In the genomic region with DNA sequence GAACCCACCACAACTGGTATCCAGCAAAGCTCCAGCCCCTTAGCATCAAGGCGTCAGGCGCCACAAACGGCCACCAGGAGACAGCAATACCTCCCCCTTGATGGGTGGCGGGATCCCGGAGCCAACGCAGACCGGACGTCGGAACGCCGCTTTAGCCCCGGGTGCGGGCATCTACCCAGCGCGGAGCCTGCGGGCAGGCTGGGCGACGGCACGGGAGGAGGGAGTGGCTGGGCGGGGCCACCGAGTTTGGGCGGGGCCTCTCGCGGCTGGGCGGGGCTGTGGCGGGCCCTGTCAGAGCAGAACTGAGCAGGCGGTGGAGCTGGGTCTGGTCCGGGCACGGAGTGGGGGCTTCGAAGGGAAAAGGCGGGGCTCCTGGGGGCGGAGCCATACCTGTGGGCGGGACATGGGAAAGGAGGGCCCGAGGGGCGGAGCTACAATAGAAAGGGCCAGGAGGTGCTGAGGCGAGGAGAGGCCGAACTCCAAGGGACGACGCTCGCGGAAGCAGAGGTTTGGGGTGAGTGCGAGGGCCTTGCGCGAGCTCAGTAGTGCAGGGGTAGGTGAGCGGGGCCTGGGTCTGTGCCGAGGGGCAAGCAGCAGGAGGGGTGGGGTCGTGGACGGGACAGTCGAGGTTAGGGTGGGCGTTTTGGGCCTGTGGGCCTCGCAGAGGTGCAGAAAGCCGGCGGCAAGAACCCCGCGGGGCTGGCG, we compare ENCODE assay signal across 8 cellular contexts. TPM values are rescaled to one million over a fixed set of nuclear protein-coding genes. Genes with fewer than 3 reads are reported as not detected.
A peak's percentile ranks its signal among the peaks of the same experiment; 100 is the strongest.
DNase-seq lines count a peak whose midpoint lies in the region; ATAC-seq and TF ChIP-seq lines count a peak whose summit lies in the region.

No MANE protein-coding gene starts in this region.

- H3K9me3 ChIP-seq in IMR-90 (ENCODE audit: control insufficient read depth, insufficient read depth, low read length) (no peaks in the 10 kb centered on the region), Panc1 (ENCODE audit: control insufficient read depth, insufficient read depth, low read depth, low read length) (no peaks in the 10 kb centered on the region), fibroblast of lung (ENCODE audit: control insufficient read depth, insufficient read depth, low read depth, low read length) (no peaks in the 10 kb centered on the region)

- H4K8ac ChIP-seq in IMR-90 (ENCODE audit: low read depth in 2 of 2, low read length in 2 of 2), result peak overlapping the region; percentile 55 to 88; a peak in 2 of 4 replicates

- H3K23ac ChIP-seq in IMR-90 (ENCODE audit: low read depth, low read length), result 0 out of 2 replicates have a peak overlapping the region, but pooled peaks have one; percentile 56

- H3K9ac ChIP-seq in IMR-90 (ENCODE audit: low read depth, low read length) (peak overlapping the region; percentile 75; the same call in 1 of the 2 replicates), fibroblast of lung (ENCODE audit: insufficient read depth, low read length) (no peak overlapping the region)

- POLR2A ChIA-PET in IMR-90 (lab: Charles Lee; ENCODE audit: unreplicated experiment), result no interaction called here
- POLR2A ChIA-PET in Panc1 (lab: Charles Lee), result interaction anchor here (0.6 kb wide), 1 partner anchor 173 kb away, joined by 3 read pairs; the partner anchor contains the start of gene SLC2A8

- peak; percentile 61 for ATAC-seq in GM21447 (IDR thresholded peaks at IDR 0.05; ENCODE audit: unreplicated experiment)
- ATAC-seq in IMR-90 (ENCODE audit: low read depth), result peak; percentile 72
- peak; percentile 85 for ATAC-seq in Panc1
- ATAC-seq in naive B cell (ENCODE audit: low read depth in 2 of 2), result peak; percentile 76 to 79

- peak; percentile 16; the same call in 1 of the 2 replicates for TF ChIP-seq RAD21 in IMR-90 (IDR thresholded peaks at IDR 0.05; ENCODE audit: low read length)

- peak overlapping the region; percentile 79 for H3K4me3 Mint-ChIP-seq in Calu3 (ENCODE audit: low read depth, unreplicated experiment)
- peak overlapping the region; percentile 81 to 96 (median 91) for H3K4me3 Mint-ChIP-seq in naive B cell

- H4K5ac ChIP-seq in IMR-90 (ENCODE audit: low read depth, low read length), result peak overlapping the region; percentile 77; the same call in 1 of the 2 replicates

- H3K27ac ChIP-seq in IMR-90 (ENCODE audit: insufficient read depth, low read length) (peak overlapping the region; percentile 63), Panc1 (ENCODE audit: low read length) (peak overlapping the region; percentile 57), fibroblast of lung (ENCODE audit: insufficient read depth, low read length) (no peak overlapping the region)

- H4K91ac ChIP-seq in IMR-90 (ENCODE audit: insufficient read depth, low read depth, low read length), result no peak overlapping the region

- CTCF ChIA-PET in Calu3 (lab: Charles Lee), result interaction anchor here (0.5 to 1.4 kb wide), 6 partner anchors 10 to 250 kb away, joined by 3 to 9 read pairs (median 6); partner anchors contain the start of gene SLC2A8
- CTCF ChIA-PET in IMR-90 (lab: Yijun Ruan, JAX), result interaction anchor here (1.0 to 1.3 kb wide), 2 partner anchors 9 to 173 kb away, joined by 4 to 6 read pairs; partner anchors contain the start of gene SLC2A8
- CTCF ChIA-PET in Panc1 (lab: Charles Lee), result interaction anchor here (0.7 to 0.9 kb wide), 2 partner anchors 13 to 105 kb away, joined by 3 to 5 read pairs; no protein-coding TSS in a partner anchor

- H2BK120ac ChIP-seq in IMR-90 (ENCODE audit: low read depth, low read length), result no peak overlapping the region

- no peak overlapping the region; the same call in 2 of the 3 replicates for H2BK15ac ChIP-seq in IMR-90 (ENCODE audit: low read depth, low read length)

- peak overlapping the region; percentile 66; the same call in 1 of the 2 replicates for H3K4ac ChIP-seq in IMR-90 (ENCODE audit: low read depth, low read length)

- DNase-seq in Calu3, result peak; percentile 78
- DNase-seq in IMR-90, result peak; percentile 69
- DNase-seq in Panc1 (ENCODE audit: low read depth, low spot score), result no peak
- peak; percentile 66 to 82 for DNase-seq in activated T-helper 1 cell treated with anti-CD3 and anti-CD28 coated beads, Interleukin-2, amount 50 U/mL, for 16 hours (ENCODE audit: low read depth in 1 of 2, low spot score in 1 of 2)
- peak; percentile 64 to 76 for DNase-seq in fibroblast of lung (ENCODE audit: low read depth in 2 of 2)
- DNase-seq in naive B cell, result peak; percentile 88
- DNase-seq in stimulated activated CD8-positive, alpha-beta memory T cell treated with anti-CD3 and anti-CD28 coated beads, Interleukin-7, amount 100 ng/mL, for 4 hours (ENCODE audit: low read depth in 2 of 2), result peak; percentile 77

- intact Hi-C loops in Calu3 (cut with micrococcal nuclease; ENCODE audit: unreplicated experiment) (no loop called here), IMR-90 (cut with micrococcal nuclease) (loop anchor here (10.0 kb wide), 1 partner anchor 200 kb away; the partner anchor contains the start of gene ZNF79), Panc1 (cut with micrococcal nuclease; ENCODE audit: unreplicated experiment) (no loop called here)

- 0 out of 2 replicates have a peak overlapping the region, but pooled peaks have one; percentile 16 for H3K14ac ChIP-seq in IMR-90 (replicated peaks; ENCODE audit: low read depth, low read length)

- BruUV-seq in Calu3 (replicated peaks; lab: Mats Ljungman, UMichigan), result no TSS peak
- BruUV-seq in IMR-90 (replicated peaks; lab: Mats Ljungman, UMichigan), result no TSS peak
- BruUV-seq in Panc1 (replicated peaks; lab: Mats Ljungman, UMichigan), result no TSS peak

- H3K4me2 ChIP-seq in IMR-90 (ENCODE audit: low read depth, low read length), result peak overlapping the region; percentile 99
- H3K4me2 ChIP-seq in fibroblast of lung (ENCODE audit: extremely low read depth, insufficient read depth, low read length), result peak overlapping the region; percentile 87

- peak overlapping the region; percentile 90 for H3K27ac Mint-ChIP-seq in Calu3 (ENCODE audit: unreplicated experiment)
- peak overlapping the region; percentile 49 to 100 (median 97) for H3K27ac Mint-ChIP-seq in naive B cell

- in situ Hi-C loops in IMR-90 (cut with MboI; ENCODE audit: low sequenced_read_pairs) (no loop called here), Panc1 (cut with HindIII; ENCODE audit: low pct_unique_long_range_greater_than_20kb, low sequenced_read_pairs) (no loop called here)

- TF ChIP-seq CTCF in Calu3 (IDR thresholded peaks at IDR 0.05; ENCODE audit: unreplicated experiment) (no peak), IMR-90 (conservative IDR thresholded peaks at IDR 0.05; ENCODE audit: low read depth, low read length) (peak; percentile 20; the same call in 1 of the 2 replicates), Panc1 (IDR thresholded peaks at IDR 0.05) (0 out of 2 replicates have a peak, but pooled peaks have one; percentile 4), fibroblast of lung (conservative IDR thresholded peaks at IDR 0.05 in 1 of 2, IDR thresholded peaks at IDR 0.05 in 1 of 2; ENCODE audit: low read depth in 1 of 2, low read length in 2 of 2) (peak in 1 of 2 donors; percentile 36)

- H3K4me1 ChIP-seq in IMR-90 (ENCODE audit: control insufficient read depth, insufficient read depth, low read length), result no peaks in the 10 kb centered on the region
- peaks cover 3% of the 10 kb centered on the region for H3K4me1 ChIP-seq in Panc1 (ENCODE audit: control insufficient read depth, insufficient read depth, low read length)
- H3K4me1 ChIP-seq in fibroblast of lung (ENCODE audit: control insufficient read depth, extremely low read depth, insufficient read depth, low read length), result no peaks in the 10 kb centered on the region

- no peak overlapping the region; the same call in 1 of the 2 replicates for H2AK5ac ChIP-seq in IMR-90 (ENCODE audit: low read depth, low read length)

- no peak overlapping the region for H3K56ac ChIP-seq in IMR-90 (ENCODE audit: extremely low read depth, insufficient read depth, low read length)

- 4% methylated on average over 33 of the region's 56 CpGs; no CpG with 5 or more reads in 1 of the 2 experiments for WGBS in IMR-90 (ENCODE audit: extremely low coverage in 2 of 2, insufficient read length in 1 of 2), 2 experiments

- peak overlapping the region; percentile 83 for H3K18ac ChIP-seq in IMR-90 (ENCODE audit: low read depth, low read length)

- H3K9me3 Mint-ChIP-seq in Calu3 (ENCODE audit: low read depth, unreplicated experiment) (no peaks in the 10 kb centered on the region), naive B cell (peaks cover 0 to 4% (median 0%) of the 10 kb centered on the region in 7 donors)

- peak overlapping the region; percentile 40 for H2BK5ac ChIP-seq in IMR-90 (ENCODE audit: low read depth, low read length, poor library complexity, severe bottlenecking)

- H3K36me3 ChIP-seq in IMR-90 (ENCODE audit: control insufficient read depth, insufficient read depth, low read length) (no peaks in the 10 kb centered on the region), Panc1 (ENCODE audit: control insufficient read depth, insufficient read depth, low read length) (no peaks in the 10 kb centered on the region), fibroblast of lung (ENCODE audit: control insufficient read depth, insufficient read depth, low read length) (no peaks in the 10 kb centered on the region)

- peak overlapping the region; percentile 31 for H2AK9ac ChIP-seq in IMR-90 (replicated peaks; ENCODE audit: low read depth, low read length, poor library complexity)

- no peak for TF ChIP-seq POLR2A in IMR-90 (IDR thresholded peaks at IDR 0.05; ENCODE audit: low read depth, low read length)

- H3K4me1 Mint-ChIP-seq in Calu3 (ENCODE audit: low read depth, unreplicated experiment), result peaks cover 11% of the 10 kb centered on the region
- peaks cover 35 to 41% (median 40%) of the 10 kb centered on the region in 3 donors for H3K4me1 Mint-ChIP-seq in naive B cell

- H2AFZ ChIP-seq in IMR-90 (replicated peaks; ENCODE audit: low read length, poor library complexity), result peak overlapping the region; percentile 98
- peak overlapping the region; percentile 88 for H2AFZ ChIP-seq in fibroblast of lung (ENCODE audit: low read length)

- dilution Hi-C loops in IMR-90 (cut with HindIII; ENCODE audit: low sequenced_read_pairs, unreplicated experiment), result no loop called here

- H3K79me2 ChIP-seq in fibroblast of lung (ENCODE audit: control insufficient read depth, insufficient read depth, low read length), result no peaks in the 10 kb centered on the region

- H3K79me1 ChIP-seq in IMR-90 (ENCODE audit: low read depth in 1 of 2, low read length in 2 of 2), result no peaks in the 10 kb centered on the region

- H4K20me1 ChIP-seq in IMR-90 (ENCODE audit: insufficient read depth, low read length) (no peaks in the 10 kb centered on the region; the same call in 1 of the 2 replicates), fibroblast of lung (ENCODE audit: control insufficient read depth, extremely low read depth, insufficient read depth, low read length) (no peaks in the 10 kb centered on the region)

- peak overlapping the region; percentile 85 for H3K4me3 ChIP-seq in IMR-90 (ENCODE audit: insufficient read depth, low read depth, low read length)
- H3K4me3 ChIP-seq in Panc1 (ENCODE audit: low read depth in 2 of 2, low read length in 2 of 2), result peak overlapping the region; percentile 59 to 62
- H3K4me3 ChIP-seq in fibroblast of lung (replicated peaks in 1 of 4; ENCODE audit: control extremely low read depth in 1 of 4, insufficient read depth in 1 of 4, low read depth in 3 of 4, low read length in 4 of 4), result peak overlapping the region; percentile 29 to 64 (median 52)

- H3K36me3 Mint-ChIP-seq in Calu3 (ENCODE audit: insufficient read depth, unreplicated experiment), result peaks cover 28% of the 10 kb centered on the region
- no peaks in the 10 kb centered on the region for H3K36me3 Mint-ChIP-seq in naive B cell

- peaks cover 2% of the 10 kb centered on the region; the same call in 1 of the 2 replicates for H3K9me1 ChIP-seq in IMR-90 (ENCODE audit: insufficient read depth, low read length)

- H2BK20ac ChIP-seq in IMR-90 (ENCODE audit: low read depth, low read length), result no peak overlapping the region

- peaks cover 29% of the 10 kb centered on the region for H3K27me3 ChIP-seq in IMR-90 (ENCODE audit: control insufficient read depth, insufficient read depth, low read length)
- no peaks in the 10 kb centered on the region for H3K27me3 ChIP-seq in Panc1 (ENCODE audit: control insufficient read depth, insufficient read depth, low read length)
- H3K27me3 ChIP-seq in fibroblast of lung (ENCODE audit: control insufficient read depth, insufficient read depth, low read length), result peaks cover 20% of the 10 kb centered on the region

- H3K27me3 Mint-ChIP-seq in Calu3 (ENCODE audit: unreplicated experiment) (peaks cover 39% of the 10 kb centered on the region), naive B cell (no peaks in the 10 kb centered on the region)

RNA-seq across cellular contexts. Expression of gene GARNL3, which starts 40.2 kb away (rescaled TPM):
- total RNA-seq in Calu3 (2022), result 2.8 and 3.3 TPM in 2 replicates
- total RNA-seq in IMR-90 (2012; rRNA removed), result 3.9 and 5.0 TPM in 2 replicates
- 1.9 and 2.2 TPM in 2 replicates for polyA plus RNA-seq in IMR-90 (2012; rRNA removed)
- 0.91 and 1.0 TPM in 2 replicates for polyA plus RNA-seq in IMR-90 (2012; cell fraction: cytosol; rRNA removed)
- polyA plus RNA-seq in IMR-90 (2012; cell fraction: nucleus; rRNA removed; ENCODE audit: low replicate concordance), result 3.1 and 10.9 TPM in 2 replicates
- total RNA-seq in Panc1 (2021; ENCODE audit: unreplicated experiment), result 11.5 TPM
- 5.1 TPM for polyA plus RNA-seq in Panc1 (2012; ENCODE audit: insufficient read length)
- 3.9 and 6.4 TPM in 2 replicates for total RNA-seq in fibroblast of lung
- 0.78 and 1.5 TPM in 2 replicates for polyA plus RNA-seq in fibroblast of lung
- 0.95 and 1.4 TPM in 2 replicates for polyA plus RNA-seq in fibroblast of lung (2012)
- 5.5 TPM in 1 of 2 replicates, not detected in the other for polyA minus RNA-seq in fibroblast of lung (ENCODE audit: low replicate concordance)
- 1 to 10 TPM in 2 of 6 donors, under 1 TPM in 2, not detected in 2; 0.71 to 3.1 (median 1.1) TPM for polyA plus RNA-seq in naive B cell (ENCODE audit: low read depth in 6 of 6)
